6 cellular contexts compared by ENCODE assay signal in the genomic region with DNA sequence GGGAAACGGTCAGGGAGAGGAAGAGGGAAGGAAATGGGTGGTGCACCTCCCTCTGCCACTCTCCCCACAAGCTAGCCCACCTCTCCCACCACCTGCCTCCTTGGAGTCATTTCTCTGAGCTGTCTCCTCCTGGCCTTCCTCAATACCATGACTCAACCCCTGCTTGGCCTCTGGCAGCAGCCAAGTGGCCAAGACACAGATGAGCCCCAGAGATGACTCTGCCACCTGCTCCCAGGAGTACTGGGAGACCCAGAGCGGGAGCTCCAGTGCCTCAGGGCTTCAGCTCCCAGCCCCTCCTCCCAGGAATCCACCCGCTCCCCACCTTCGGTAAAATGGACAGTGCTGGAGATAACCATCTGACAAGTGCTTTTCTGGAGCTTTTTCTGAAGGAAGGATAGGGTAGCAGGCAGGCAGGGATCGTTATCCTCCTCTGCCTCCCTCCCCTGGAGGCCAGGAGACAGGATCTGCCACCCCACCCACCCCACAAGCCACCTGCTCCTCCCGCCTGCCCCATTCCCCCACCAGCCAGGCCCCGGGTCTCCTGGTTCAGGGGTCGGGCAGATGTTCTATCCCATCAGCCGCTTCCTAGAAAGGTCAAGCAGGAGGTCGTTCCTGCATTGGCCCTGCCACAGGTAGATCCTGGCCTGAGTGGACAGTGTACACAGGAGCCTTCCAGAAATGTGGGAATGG. TPM values are rescaled to one million over a fixed set of nuclear protein-coding genes. Genes with fewer than 3 reads are reported as not detected.
A peak's percentile ranks its signal among the peaks of the same experiment; 100 is the strongest.
DNase-seq lines count a peak whose midpoint lies in the region; ATAC-seq, FAIRE-seq and TF ChIP-seq lines count a peak whose summit lies in the region.

No MANE protein-coding gene starts in this region.

- no peaks in the 10 kb centered on the region for H3K9me3 ChIP-seq in kidney (ENCODE audit: control insufficient read depth in 1 of 2, low read length in 2 of 2)

- no peak for TF ChIP-seq CTCF in kidney (IDR thresholded peaks at IDR 0.05; ENCODE audit: borderline replicate concordance, extremely low read depth, insufficient read depth)

- peak overlapping the region; percentile 57 for H3K27ac Mint-ChIP-seq in stimulated activated naive CD8-positive, alpha-beta T cell treated with anti-CD3 and anti-CD28 coated beads, Interleukin-15, Interleukin-2, amounts not matched to agents 100 ng/mL and 50 ng/mL, for 24 hours
- H3K27ac Mint-ChIP-seq in stimulated activated naive CD8-positive, alpha-beta T cell treated with anti-CD3 and anti-CD28 coated beads, Interleukin-15, amount 100 ng/mL, for 72 hours, result no peak overlapping the region
- no peak overlapping the region for H3K27ac Mint-ChIP-seq in T-helper 2 cell treated with Interferon-gamma antibody and Interleukin-4, amounts not matched to agents 5 μg/mL and 100 μg/mL, for 36 hours

- peak overlapping the region; percentile 78 to 93 for H3K27ac ChIP-seq in kidney (ENCODE audit: low read depth in 2 of 2, low read length in 2 of 2)

- no peaks in the 10 kb centered on the region for H3K27me3 Mint-ChIP-seq in stimulated activated naive CD8-positive, alpha-beta T cell treated with anti-CD3 and anti-CD28 coated beads, Interleukin-15, Interleukin-2, amounts not matched to agents 100 ng/mL and 50 ng/mL, for 24 hours
- no peaks in the 10 kb centered on the region for H3K27me3 Mint-ChIP-seq in stimulated activated naive CD8-positive, alpha-beta T cell treated with anti-CD3 and anti-CD28 coated beads, Interleukin-15, amount 100 ng/mL, for 72 hours
- H3K27me3 Mint-ChIP-seq in T-helper 2 cell treated with Interferon-gamma antibody and Interleukin-4, amounts not matched to agents 5 μg/mL and 100 μg/mL, for 36 hours (ENCODE audit: low read depth), result no peaks in the 10 kb centered on the region

- H3K4me3 ChIP-seq in kidney (ENCODE audit: low read length in 2 of 2), result no peak overlapping the region

- H3K4me1 Mint-ChIP-seq in stimulated activated naive CD8-positive, alpha-beta T cell treated with anti-CD3 and anti-CD28 coated beads, Interleukin-15, Interleukin-2, amounts not matched to agents 100 ng/mL and 50 ng/mL, for 24 hours (ENCODE audit: low read depth), result no peaks in the 10 kb centered on the region
- no peaks in the 10 kb centered on the region for H3K4me1 Mint-ChIP-seq in stimulated activated naive CD8-positive, alpha-beta T cell treated with anti-CD3 and anti-CD28 coated beads, Interleukin-15, amount 100 ng/mL, for 72 hours
- H3K4me1 Mint-ChIP-seq in T-helper 2 cell treated with Interferon-gamma antibody and Interleukin-4, amounts not matched to agents 5 μg/mL and 100 μg/mL, for 36 hours (ENCODE audit: low read depth), result no peaks in the 10 kb centered on the region

- no peaks in the 10 kb centered on the region for H3K36me3 Mint-ChIP-seq in stimulated activated naive CD8-positive, alpha-beta T cell treated with anti-CD3 and anti-CD28 coated beads, Interleukin-15, Interleukin-2, amounts not matched to agents 100 ng/mL and 50 ng/mL, for 24 hours (ENCODE audit: low read depth)
- no peaks in the 10 kb centered on the region for H3K36me3 Mint-ChIP-seq in T-helper 2 cell treated with Interferon-gamma antibody and Interleukin-4, amounts not matched to agents 5 μg/mL and 100 μg/mL, for 36 hours (ENCODE audit: low read depth)

- no peak for ATAC-seq in stimulated activated naive CD8-positive, alpha-beta T cell treated with anti-CD3 and anti-CD28 coated beads, Interleukin-15, amount 100 ng/mL, for 72 hours

- no peaks in the 10 kb centered on the region for H3K9me3 Mint-ChIP-seq in stimulated activated naive CD8-positive, alpha-beta T cell treated with anti-CD3 and anti-CD28 coated beads, Interleukin-15, Interleukin-2, amounts not matched to agents 100 ng/mL and 50 ng/mL, for 24 hours
- H3K9me3 Mint-ChIP-seq in stimulated activated naive CD8-positive, alpha-beta T cell treated with anti-CD3 and anti-CD28 coated beads, Interleukin-15, amount 100 ng/mL, for 72 hours, result no peaks in the 10 kb centered on the region
- no peaks in the 10 kb centered on the region for H3K9me3 Mint-ChIP-seq in T-helper 2 cell treated with Interferon-gamma antibody and Interleukin-4, amounts not matched to agents 5 μg/mL and 100 μg/mL, for 36 hours

- peaks cover 2 to 8% of the 10 kb centered on the region in 2 donors for H3K36me3 ChIP-seq in kidney (ENCODE audit: control insufficient read depth in 1 of 2, insufficient read depth in 2 of 2, low read length in 2 of 2)

- intact Hi-C loops in kidney (cut with DNase I), result no loop called here

- FAIRE-seq in kidney (lab: Jason Lieb, UNC), result no peak

- H3K4me3 Mint-ChIP-seq in stimulated activated naive CD8-positive, alpha-beta T cell treated with anti-CD3 and anti-CD28 coated beads, Interleukin-15, Interleukin-2, amounts not matched to agents 100 ng/mL and 50 ng/mL, for 24 hours, result no peak overlapping the region
- no peak overlapping the region for H3K4me3 Mint-ChIP-seq in stimulated activated naive CD8-positive, alpha-beta T cell treated with anti-CD3 and anti-CD28 coated beads, Interleukin-15, amount 100 ng/mL, for 72 hours
- no peak overlapping the region for H3K4me3 Mint-ChIP-seq in T-helper 2 cell treated with Interferon-gamma antibody and Interleukin-4, amounts not matched to agents 5 μg/mL and 100 μg/mL, for 36 hours

- H3K9ac ChIP-seq in kidney (ENCODE audit: low read length in 2 of 2), result no peak overlapping the region

- H3K4me1 ChIP-seq in kidney (ENCODE audit: control insufficient read depth in 1 of 2, insufficient read depth in 1 of 2, low read depth in 1 of 2, low read length in 2 of 2), result peaks cover 17 to 19% of the 10 kb centered on the region in 2 donors

- no peak for DNase-seq in stimulated activated naive CD8-positive, alpha-beta T cell treated with anti-CD3 and anti-CD28 coated beads, Interleukin-15, amount 100 ng/mL, for 72 hours
- peak; percentile 73 for DNase-seq in kidney
- DNase-seq in T-helper 2 cell, result no peak
- DNase-seq in T-helper 2 cell treated with Interferon-gamma antibody and Interleukin-4, amounts not matched to agents 5 μg/mL and 100 μg/mL, for 36 hours (ENCODE audit: low spot score), result no peak
- no peak for DNase-seq in stimulated activated CD4-positive, alpha-beta T cell treated with anti-CD3 and anti-CD28 coated beads, Interleukin-12 subunit alpha, Interleukin-12 subunit beta, amount 100 ng/mL, for 4 hours

RNA-seq across cellular contexts. Expression of gene S100A16, which starts 2.5 kb away (rescaled TPM):
- 119 TPM for total RNA-seq in kidney
- 174 TPM for polyA plus RNA-seq in kidney (ENCODE audit: insufficient read depth, low read depth, low replicate concordance)

RNA-seq across cellular contexts. Expression of gene S100A14, which starts 5.6 kb away (rescaled TPM):
- 75.9 TPM for total RNA-seq in kidney
- polyA plus RNA-seq in kidney (ENCODE audit: insufficient read depth, low read depth, low replicate concordance), result 35.6 TPM

RNA-seq across cellular contexts. Expression of gene S100A13, which starts 16.8 kb away (rescaled TPM):
- 225 TPM for total RNA-seq in kidney
- 299 TPM for polyA plus RNA-seq in kidney (ENCODE audit: insufficient read depth, low read depth, low replicate concordance)

RNA-seq across cellular contexts. Expression of gene S100A1, which starts 17.8 kb away (rescaled TPM):
- 83.1 TPM for total RNA-seq in kidney
- polyA plus RNA-seq in kidney (ENCODE audit: insufficient read depth, low read depth, low replicate concordance), result 332 TPM

RNA-seq across cellular contexts. Expression of gene CHTOP, which starts 23.4 kb away (rescaled TPM):
- 83.6 TPM for total RNA-seq in kidney
- 71.1 TPM for polyA plus RNA-seq in kidney (ENCODE audit: insufficient read depth, low read depth, low replicate concordance)
